ENCODE assay signal across 17 cellular contexts in the genomic region with DNA sequence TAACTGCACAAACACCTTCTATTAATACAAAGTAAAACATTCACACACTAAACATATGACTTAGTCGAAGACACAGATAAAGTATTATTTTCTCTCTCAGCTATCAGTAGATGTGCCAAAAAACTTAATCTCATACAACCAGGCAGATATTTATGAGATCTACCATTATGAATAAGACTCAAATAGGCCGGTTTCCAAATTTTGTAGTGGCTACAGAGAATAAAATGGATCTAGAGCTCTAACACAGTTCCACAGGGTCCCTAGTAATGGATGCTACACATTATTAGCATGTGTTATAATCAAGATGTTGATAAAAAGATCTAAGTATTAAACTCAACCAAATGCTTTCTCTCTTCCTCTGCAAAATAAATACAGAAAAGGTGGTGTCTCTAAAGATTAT. TPM values are rescaled to one million over a fixed set of nuclear protein-coding genes. Genes with fewer than 3 reads are reported as not detected.
DNase-seq lines count a peak whose midpoint lies in the region; ATAC-seq and TF ChIP-seq lines count a peak whose summit lies in the region.
"Had no signal": no experiment of that assay in that cellular context is flagged by ENCODE, and none has a peak within 500 bp of the region (broad histone marks: within the 10 kb centered on the region; RNA-seq: fewer than 3 reads in every experiment).

No MANE protein-coding gene starts in this region.

- no peaks in the 10 kb centered on the region for H3K27me3 ChIP-seq in right atrium auricular region
- no peaks in the 10 kb centered on the region for H3K27me3 ChIP-seq in sigmoid colon
- H3K27me3 ChIP-seq: BE2C had no signal

- intact Hi-C loops in sigmoid colon (cut with DNase I): no loop called here

- no peak for ATAC-seq in GM21619 (IDR thresholded peaks at IDR 0.05; ENCODE audit: unreplicated experiment)
- ATAC-seq: activated CD4-positive, alpha-beta T cell treated with anti-CD3 and anti-CD28 coated beads for 36 hours; activated T-cell treated with anti-CD3 and anti-CD28 coated beads, Interleukin-2, amount 50 U/mL, for 72 hours had no signal

- H3K27ac ChIP-seq in right atrium auricular region: peak overlapping the region; percentile 41 to 58
- H3K27ac ChIP-seq in sigmoid colon: peak overlapping the region; percentile 47 to 65 (median 62)
- H3K27ac ChIP-seq: epithelial cell of prostate, KMS-11 had no signal

- H3K9me3 ChIP-seq in ES-I3 (ENCODE audit: control insufficient read depth, insufficient read depth, low read length): peaks cover 5% of the 10 kb centered on the region; the same call in 1 of the 2 replicates
- H3K9me3 ChIP-seq in right atrium auricular region: no peaks in the 10 kb centered on the region
- no peaks in the 10 kb centered on the region for H3K9me3 ChIP-seq in sigmoid colon
- H3K9me3 ChIP-seq: BE2C had no signal

- no peak for TF ChIP-seq EP300 in sigmoid colon (IDR thresholded peaks at IDR 0.05)

- no peak for TF ChIP-seq POLR2A in sigmoid colon (IDR thresholded peaks at IDR 0.05)

- H3K4me1 ChIP-seq in ES-I3 (ENCODE audit: insufficient read depth, low read length): peaks cover 15% of the 10 kb centered on the region
- peaks cover 0 to 46% of the 10 kb centered on the region in 2 donors for H3K4me1 ChIP-seq in right atrium auricular region
- H3K4me1 ChIP-seq in sigmoid colon: peaks cover 0 to 53% (median 30%) of the 10 kb centered on the region in 4 donors
- H3K4me1 ChIP-seq: BE2C had no signal

- no peak for TF ChIP-seq CTCF in right atrium auricular region (IDR thresholded peaks at IDR 0.05)
- no peak for TF ChIP-seq CTCF in sigmoid colon (IDR thresholded peaks at IDR 0.05)

- WGBS in sigmoid colon, 2 donors: 76 to 83% methylated on average over 2 of the region's 2 CpGs

- peak; percentile 35 for DNase-seq in amniotic epithelial cell (ENCODE audit: low read depth)
- DNase-seq in right atrium auricular region (ENCODE audit: low spot score): no peak
- DNase-seq in sigmoid colon: no peak
- DNase-seq in NCI-H1436 (lab: John Stamatoyannopoulos, UW): no peak
- no peak for DNase-seq in NCI-H2029 treated with DMSO at 0.1 percent for 48 hours (lab: John Stamatoyannopoulos, UW)
- DNase-seq in KG1 (lab: John Stamatoyannopoulos, UW): no peak
- DNase-seq: activated CD4-positive, alpha-beta T cell treated with anti-CD3 and anti-CD28 coated beads for 36 hours; activated T-cell treated with anti-CD3 and anti-CD28 coated beads, Interleukin-2, amount 50 U/mL, for 72 hours; BE2C; NCI-H1930; NCI-H82; SIG-M5; stimulated activated CD4-positive, alpha-beta T cell treated with anti-CD3 and anti-CD28 coated beads, Interleukin-15, amount 100 ng/mL, for 24 hours had no signal

- H3K9ac ChIP-seq in ES-I3 (ENCODE audit: low read depth, low read length): peak overlapping the region; percentile 1; the same call in 1 of the 2 replicates
- H3K9ac ChIP-seq: KMS-11 had no signal

- H3K36me3 ChIP-seq in ES-I3 (ENCODE audit: insufficient read depth, low read length) (peaks cover 15% of the 10 kb centered on the region), right atrium auricular region (no peaks in the 10 kb centered on the region), sigmoid colon (peaks cover 0 to 13% (median 0%) of the 10 kb centered on the region in 4 donors)
- H3K36me3 ChIP-seq: BE2C had no signal

- H3K4me3 ChIP-seq in right atrium auricular region (peak overlapping the region in 1 of 2 donors; percentile 13), sigmoid colon (peak overlapping the region in 2 of 4 donors; percentile 1 to 19)

RNA-seq across cellular contexts. Expression of a gene that starts 10.4 kb away (rescaled TPM):
- 10 to 100 TPM; 25.4 to 29.7 TPM for total RNA-seq in right atrium auricular region
- total RNA-seq in sigmoid colon: 10 to 100 TPM; 32.0 to 38.2 (median 35.3) TPM
- polyA plus RNA-seq in sigmoid colon: 10 to 100 TPM; 10.9 to 19.8 (median 13.1) TPM
